21 cellular contexts compared by ENCODE assay signal in genomic region chr4:41531561-41532245, GRCh38. TPM values are rescaled to one million over a fixed set of nuclear protein-coding genes. Genes with fewer than 3 reads are reported as not detected.
A peak's percentile ranks its signal among the peaks of the same experiment; 100 is the strongest.
DNase-seq lines count a peak whose midpoint lies in the region; TF ChIP-seq lines count a peak whose summit lies in the region.
"Had no signal": no experiment of that assay in that cellular context is flagged by ENCODE, and none has a peak within 500 bp of the region (broad histone marks: within the 10 kb centered on the region; RNA-seq: fewer than 3 reads in every experiment).

No MANE protein-coding gene starts in this region.

- H3K36me3 ChIP-seq in spleen: no peaks in the 10 kb centered on the region
- H3K36me3 ChIP-seq: HAP-1, MG63 had no signal

- H3K9me3 ChIP-seq in spleen: no peaks in the 10 kb centered on the region
- H3K9me3 ChIP-seq: HAP-1, MG63 had no signal

- TF ChIP-seq POLR2A in spleen (IDR thresholded peaks at IDR 0.05): no peak

- in situ Hi-C loops in astrocyte of the spinal cord (cut with HindIII; ENCODE audit: low sequenced_read_pairs): no loop called here

- H3K4me3 Mint-ChIP-seq in HFFc6: peak overlapping the region; percentile 1; the same call in 1 of the 2 replicates
- no peak overlapping the region for H3K4me3 Mint-ChIP-seq in nephron
- H3K4me3 Mint-ChIP-seq in progenitor cell of endocrine pancreas (ENCODE audit: low read depth): no peak overlapping the region

- H3K4me3 ChIP-seq in astrocyte of the spinal cord (ENCODE audit: low read depth, low read length) (no peak overlapping the region), spleen (no peak overlapping the region)
- H3K4me3 ChIP-seq: GM23248, HAP-1, MG63 had no signal

- H3K27ac Mint-ChIP-seq in HFFc6: peak overlapping the region; percentile 62; the same call in 1 of the 2 replicates
- H3K27ac Mint-ChIP-seq in nephron: peak overlapping the region in 2 of 3 experiments; percentile 13 to 19
- no peak overlapping the region for H3K27ac Mint-ChIP-seq in progenitor cell of endocrine pancreas

- H3K4me1 Mint-ChIP-seq in HFFc6 (ENCODE audit: low read depth) (peaks cover 87% of the 10 kb centered on the region; the same call in 1 of the 2 replicates), nephron (peaks cover 16% of the 10 kb centered on the region), progenitor cell of endocrine pancreas (ENCODE audit: low read depth) (peaks cover 13% of the 10 kb centered on the region)

- H3K4me1 ChIP-seq in spleen: peaks cover 0 to 6% (median 0%) of the 10 kb centered on the region in 6 donors

- intact Hi-C loops in spleen (cut with DNase I; ENCODE audit: low total_unique reads): no loop called here

- 80 to 92% (median 87%) methylated on average over 9 of the region's 9 CpGs for WGBS in spleen, 5 donors

- no peak for TF ChIP-seq CTCF in HFFc6 (IDR thresholded peaks at IDR 0.05)
- no peak for TF ChIP-seq CTCF in astrocyte of the spinal cord (IDR thresholded peaks at IDR 0.05; ENCODE audit: low read depth, low read length)
- no peak for TF ChIP-seq CTCF in nephron (IDR thresholded peaks at IDR 0.05; ENCODE audit: unreplicated experiment in 3 of 3)
- no peak for TF ChIP-seq CTCF in spleen (IDR thresholded peaks at IDR 0.05 in 8 of 11, conservative IDR thresholded peaks at IDR 0.05 in 3 of 11)
- no peak for TF ChIP-seq CTCF in progenitor cell of endocrine pancreas (IDR thresholded peaks at IDR 0.05; ENCODE audit: unreplicated experiment)

- H3K9me3 Mint-ChIP-seq in HFFc6: no peaks in the 10 kb centered on the region
- no peaks in the 10 kb centered on the region for H3K9me3 Mint-ChIP-seq in nephron
- H3K9me3 Mint-ChIP-seq in progenitor cell of endocrine pancreas (ENCODE audit: low read depth): no peaks in the 10 kb centered on the region

- DNase-seq in HFFc6: no peak
- DNase-seq in astrocyte of the spinal cord (ENCODE audit: low read depth, low spot score): peak; percentile 14
- no peak for DNase-seq in spleen
- DNase-seq in dedifferentiated amniotic fluid mesenchymal stem cell (ENCODE audit: extremely low spot score): no peak
- no peak for DNase-seq in activated CD4-positive, alpha-beta T cell treated with anti-CD3 and anti-CD28 coated beads for 48 hours
- DNase-seq in progenitor cell of endocrine pancreas (ENCODE audit: low spot score, unreplicated experiment): no peak
- DNase-seq: AML-193, GF-D8, GM23248, IMR-90, MG63, NCI-H1048, NCI-H1436 treated with DMSO at 0.1 percent for 48 hours, NCI-H2029, NCI-H2171, NCI-H748 treated with DMSO at 0.1 percent for 48 hours, Right ventricle myocardium superior had no signal

- H3K27me3 ChIP-seq in spleen (replicated peaks in 1 of 7): no peaks in the 10 kb centered on the region
- H3K27me3 ChIP-seq: MG63 had no signal

- H3K36me3 Mint-ChIP-seq in HFFc6 (ENCODE audit: low read depth) (peaks cover 1% of the 10 kb centered on the region; the same call in 1 of the 2 replicates), nephron (ENCODE audit: low read depth) (peaks cover under 1% of the 10 kb centered on the region), progenitor cell of endocrine pancreas (ENCODE audit: insufficient read depth) (no peaks in the 10 kb centered on the region)

- H3K27me3 Mint-ChIP-seq in HFFc6 (ENCODE audit: insufficient read depth) (no peaks in the 10 kb centered on the region; the same call in none of the 2 replicates), nephron (ENCODE audit: low read depth) (peaks cover 3% of the 10 kb centered on the region), progenitor cell of endocrine pancreas (peaks cover 37% of the 10 kb centered on the region)

- peak overlapping the region in 7 of 8 donors; percentile 51 to 92 (median 74) for H3K27ac ChIP-seq in spleen
- H3K27ac ChIP-seq: GM23248, HL-60 had no signal

RNA-seq across cellular contexts. Expression of gene LIMCH1, which starts 6.3 kb away (rescaled TPM):
- 100 to 1,000 TPM in 4 of 6 experiments, 10 to 100 TPM in 2; 14.4 to 236 (median 205) TPM for total RNA-seq in HFFc6 (2021; fragmentation: NEBNext Ultra II Directional; extraction: Animal tissue kit (Norgen Biotek cat#: 25700))
- total RNA-seq in spleen (100 to 1,000 TPM; 211 to 434 (median 254) TPM), progenitor cell of endocrine pancreas (12.7 and 19.4 TPM in 2 replicates)
- polyA plus RNA-seq in spleen: 10 to 100 TPM; 14.4 to 36.9 (median 19.9) TPM
- total RNA-seq: OCI-LY7 had no signal
